Comparison of ENCODE assay signal across 8 cellular contexts in genomic region chr18:13611058-13611615, GRCh38.
A peak's percentile ranks its signal among the peaks of the same experiment; 100 is the strongest.
DNase-seq lines count a peak whose midpoint lies in the region; ATAC-seq and TF ChIP-seq lines count a peak whose summit lies in the region.

No MANE protein-coding gene starts in this region.

- H3K4me1 Mint-ChIP-seq in natural killer cell treated with Interleukin-12 subunit alpha and Interleukin-12 subunit beta and Interleukin-15 and Interleukin-18, amount 100 ng/mL, for 72 hours (ENCODE audit: low read depth in 2 of 2): peaks cover 66 to 77% of the 10 kb centered on the region in 2 donors

- peaks cover 0 to 3% of the 10 kb centered on the region in 2 donors for H3K27me3 Mint-ChIP-seq in natural killer cell treated with Interleukin-12 subunit alpha and Interleukin-12 subunit beta and Interleukin-15 and Interleukin-18, amount 100 ng/mL, for 72 hours

- H3F3A ChIP-seq in GM23248 (ENCODE audit: insufficient read depth): no peaks in the 10 kb centered on the region; the same call in 1 of the 2 replicates

- peak overlapping the region; percentile 80 for H3K4me2 ChIP-seq in DND-41 (ENCODE audit: insufficient read depth, low read length)
- peak overlapping the region; percentile 83 for H3K4me2 ChIP-seq in GM23248 (ENCODE audit: unreplicated experiment)

- H3K9me3 Mint-ChIP-seq in natural killer cell treated with Interleukin-12 subunit alpha and Interleukin-12 subunit beta and Interleukin-15 and Interleukin-18, amount 100 ng/mL, for 72 hours: no peaks in the 10 kb centered on the region

- 3 to 5% methylated on average over 15 of the region's 15 CpGs for WGBS in GM23248 (ENCODE audit: low coverage in 1 of 2, low lambda C conversion rate in 2 of 2, missing lambda C conversion rate in 2 of 2), 2 experiments

- peaks cover 70% of the 10 kb centered on the region for H3K79me2 ChIP-seq in DND-41 (ENCODE audit: insufficient read depth, low read length)
- no peaks in the 10 kb centered on the region for H3K79me2 ChIP-seq in GM23248 (ENCODE audit: insufficient read depth)

- peak; percentile 62 for DNase-seq in DND-41
- DNase-seq in GM23248: peak; percentile 66
- peak in 1 of 2 experiments; percentile 22 for DNase-seq in SJSA1 (ENCODE audit: low read depth in 1 of 2, low spot score in 2 of 2)
- no peak for DNase-seq in epithelial cell of proximal tubule (ENCODE audit: low read depth)
- DNase-seq in natural killer cell treated with Interleukin-12 subunit alpha and Interleukin-12 subunit beta and Interleukin-15 and Interleukin-18, amount 100 ng/mL, for 72 hours (ENCODE audit: low spot score): no peak
- no peak for DNase-seq in DMS153 (lab: John Stamatoyannopoulos, UW)
- DNase-seq in activated CD4-positive, CD25-positive, alpha-beta regulatory T cell treated with anti-CD3 and anti-CD28 coated beads, Interleukin-2, amount 50 U/mL, for 72 hours: no peak
- no peak for DNase-seq in activated effector memory CD4-positive, alpha-beta T cell treated with anti-CD3 and anti-CD28 coated beads, Interleukin-2, amount 50 U/mL, for 16 hours

- H3K27ac Mint-ChIP-seq in natural killer cell treated with Interleukin-12 subunit alpha and Interleukin-12 subunit beta and Interleukin-15 and Interleukin-18, amount 100 ng/mL, for 72 hours: peak overlapping the region; percentile 84 to 97

- H3K4me3 Mint-ChIP-seq in natural killer cell treated with Interleukin-12 subunit alpha and Interleukin-12 subunit beta and Interleukin-15 and Interleukin-18, amount 100 ng/mL, for 72 hours: peak overlapping the region; percentile 88

- no peaks in the 10 kb centered on the region for H3K9me2 ChIP-seq in GM23248 (ENCODE audit: insufficient read depth)

- in situ Hi-C loops in GM23248 (cut with MboI): no loop called here

- ATAC-seq in DND-41 (ENCODE audit: insufficient read depth, low read depth): no peak
- ATAC-seq in natural killer cell treated with Interleukin-12 subunit alpha and Interleukin-12 subunit beta and Interleukin-15 and Interleukin-18, amount 100 ng/mL, for 72 hours: peak in 1 of 2 donors; percentile 12

- H3K36me3 Mint-ChIP-seq in natural killer cell treated with Interleukin-12 subunit alpha and Interleukin-12 subunit beta and Interleukin-15 and Interleukin-18, amount 100 ng/mL, for 72 hours: no peaks in the 10 kb centered on the region

- H3K27ac ChIP-seq in DND-41 (ENCODE audit: low read length) (peak overlapping the region; percentile 98), GM23248 (no peak overlapping the region), SJSA1 (no peak overlapping the region)

- peaks cover 91% of the 10 kb centered on the region for H3K4me1 ChIP-seq in DND-41 (ENCODE audit: insufficient read depth, low read length)
- H3K4me1 ChIP-seq in GM23248 (ENCODE audit: insufficient read depth): no peaks in the 10 kb centered on the region
- peaks cover 14% of the 10 kb centered on the region for H3K4me1 ChIP-seq in SJSA1 (replicated peaks)

- H4K20me1 ChIP-seq in DND-41 (ENCODE audit: insufficient read depth, low read length) (peaks cover 20% of the 10 kb centered on the region), GM23248 (ENCODE audit: insufficient read depth) (no peaks in the 10 kb centered on the region)

- peak; percentile 15 for TF ChIP-seq CTCF in DND-41 (IDR thresholded peaks at IDR 0.05; ENCODE audit: borderline replicate concordance, extremely low read depth, low read length, poor library complexity, severe bottlenecking)
- no peak for TF ChIP-seq CTCF in epithelial cell of proximal tubule (conservative IDR thresholded peaks at IDR 0.05; ENCODE audit: low read depth, low read length)

- H3K9me3 ChIP-seq in DND-41 (ENCODE audit: insufficient read depth, low read length, severe bottlenecking): no peaks in the 10 kb centered on the region
- no peaks in the 10 kb centered on the region for H3K9me3 ChIP-seq in GM23248 (ENCODE audit: low read depth)
- no peaks in the 10 kb centered on the region for H3K9me3 ChIP-seq in SJSA1 (replicated peaks)

- H3K36me3 ChIP-seq in DND-41 (ENCODE audit: insufficient read depth, low read length): peaks cover 21% of the 10 kb centered on the region
- no peaks in the 10 kb centered on the region for H3K36me3 ChIP-seq in GM23248 (ENCODE audit: low read depth)
- H3K36me3 ChIP-seq in SJSA1: no peaks in the 10 kb centered on the region

- peak overlapping the region; percentile 64 for H3K9ac ChIP-seq in DND-41 (ENCODE audit: low read depth, low read length)
- H3K9ac ChIP-seq in GM23248: peak overlapping the region; percentile 62

- H3K4me3 ChIP-seq in DND-41 (ENCODE audit: low read depth in 1 of 2, low read length in 2 of 2) (peak overlapping the region in 1 of 2 experiments; percentile 67; a peak in 2 of 4 replicates), GM23248 (peak overlapping the region; percentile 66), SJSA1 (peak overlapping the region; percentile 15), epithelial cell of proximal tubule (ENCODE audit: low read depth, low read length) (peak overlapping the region; percentile 38)

- no peaks in the 10 kb centered on the region for H3K27me3 ChIP-seq in DND-41 (ENCODE audit: insufficient read depth, low read length, poor library complexity)
- peaks cover 50% of the 10 kb centered on the region for H3K27me3 ChIP-seq in GM23248 (replicated peaks; ENCODE audit: insufficient read depth)
- peaks cover 19% of the 10 kb centered on the region for H3K27me3 ChIP-seq in SJSA1 (replicated peaks)

- H2AFZ ChIP-seq in DND-41 (ENCODE audit: low read depth, low read length) (no peak overlapping the region), GM23248 (peak overlapping the region; percentile 63)

Comparison
In these comparisons a context has a peak if more than half of its experiments do, and no peak if none do; other contexts are left out.
1. DNase-seq: peak in DND-41 (single experiment) and GM23248 (single experiment); none in epithelial cell of proximal tubule (single experiment), natural killer cell treated with Interleukin-12 subunit alpha and Interleukin-12 subunit beta and Interleukin-15 and Interleukin-18, amount 100 ng/mL, for 72 hours (single experiment), DMS153 (single experiment), activated CD4-positive, CD25-positive, alpha-beta regulatory T cell treated with anti-CD3 and anti-CD28 coated beads, Interleukin-2, amount 50 U/mL, for 72 hours (single experiment) and activated effector memory CD4-positive, alpha-beta T cell treated with anti-CD3 and anti-CD28 coated beads, Interleukin-2, amount 50 U/mL, for 16 hours (single experiment).